In genomic region chr2:138395565-138396306, GRCh38 we compare ENCODE assay signal across 11 cellular contexts.
DNase-seq lines count a peak whose midpoint lies in the region; ATAC-seq and TF ChIP-seq lines count a peak whose summit lies in the region.
"Had no signal": no experiment of that assay in that cellular context is flagged by ENCODE, and none has a peak within 500 bp of the region (broad histone marks: within the 10 kb centered on the region; RNA-seq: fewer than 3 reads in every experiment).

No MANE protein-coding gene starts in this region.

- H3K27me3 ChIP-seq in kidney epithelial cell (ENCODE audit: control insufficient read depth, insufficient read depth, low read length) = no peaks in the 10 kb centered on the region
- no peaks in the 10 kb centered on the region for H3K27me3 ChIP-seq in SJCRH30
- H3K27me3 ChIP-seq: body of pancreas had no signal

- DNase-seq in AG09319 (ENCODE audit: extremely low read depth, low read depth) (peak; percentile 27), HS-5 (ENCODE audit: low read depth) (peak; percentile 69), astrocyte of the hippocampus (ENCODE audit: low read depth, low spot score) (peak; percentile 59), kidney epithelial cell (ENCODE audit: low read depth) (peak; percentile 9), SJCRH30 (no peak), NCI-H82 (lab: John Stamatoyannopoulos, UW) (no peak)
- DNase-seq: glutamatergic neuron, NCI-H1694 treated with DMSO at 0.1 percent for 48 hours had no signal

- no peaks in the 10 kb centered on the region for H3K36me3 ChIP-seq in kidney epithelial cell (ENCODE audit: control insufficient read depth, insufficient read depth, low read length)
- H3K36me3 ChIP-seq in SJCRH30 = no peaks in the 10 kb centered on the region

- no peak overlapping the region for H3K27ac ChIP-seq in SJCRH30
- H3K27ac ChIP-seq: body of pancreas had no signal

- no peaks in the 10 kb centered on the region for H3K9me3 ChIP-seq in SJCRH30 (replicated peaks)
- H3K9me3 ChIP-seq: body of pancreas had no signal

- ATAC-seq in activated CD4-positive, CD25-positive, alpha-beta regulatory T cell treated with anti-CD3 and anti-CD28 coated beads, Interleukin-2, amount 50 U/mL, for 24 hours = no peak
- ATAC-seq in GM19452 (IDR thresholded peaks at IDR 0.05; ENCODE audit: unreplicated experiment) = no peak
- ATAC-seq: body of pancreas had no signal

- no peaks in the 10 kb centered on the region for H3K4me1 ChIP-seq in SJCRH30
- H3K4me1 ChIP-seq: body of pancreas had no signal

- TF ChIP-seq CTCF in AG09319 (IDR thresholded peaks at IDR 0.05; ENCODE audit: low read depth, low read length) = no peak
- no peak for TF ChIP-seq CTCF in kidney epithelial cell (IDR thresholded peaks at IDR 0.05; ENCODE audit: insufficient read depth, low read length, poor library complexity, severe bottlenecking)

- H3K4me3 ChIP-seq in kidney epithelial cell (ENCODE audit: low read depth, low read length) = no peak overlapping the region
- no peak overlapping the region for H3K4me3 ChIP-seq in SJCRH30
- H3K4me3 ChIP-seq: body of pancreas had no signal

Comparison
In these comparisons a context has a peak if more than half of its experiments do, and no peak if none do; other contexts are left out.
1. DNase-seq: peak in AG09319 (single experiment), HS-5 (single experiment), astrocyte of the hippocampus (single experiment) and kidney epithelial cell (single experiment); none in SJCRH30 (0 of 2) and NCI-H82 (single experiment).